In genomic region chr18:79538635-79539034, GRCh38 we compare ENCODE assay signal across 17 cellular contexts.
DNase-seq lines count a peak whose midpoint lies in the region; ATAC-seq and TF ChIP-seq lines count a peak whose summit lies in the region.
"Had no signal": no experiment of that assay in that cellular context is flagged by ENCODE, and none has a peak within 500 bp of the region (broad histone marks: within the 10 kb centered on the region; RNA-seq: fewer than 3 reads in every experiment).

No MANE protein-coding gene starts in this region.

- peak overlapping the region; percentile 33 for H3K27ac Mint-ChIP-seq in CD8-positive, alpha-beta T cell
- H3K27ac Mint-ChIP-seq in chondrocyte (ENCODE audit: unreplicated experiment) = no peak overlapping the region
- H3K27ac Mint-ChIP-seq: CD8-positive, alpha-beta memory T cell; GM23338 had no signal

- no peaks in the 10 kb centered on the region for H3K27me3 Mint-ChIP-seq in CD8-positive, alpha-beta T cell (ENCODE audit: low read depth)
- H3K27me3 Mint-ChIP-seq in chondrocyte (ENCODE audit: low read depth) = peaks cover 39% of the 10 kb centered on the region
- H3K27me3 Mint-ChIP-seq: CD4-positive, CD25-positive, alpha-beta regulatory T cell had no signal

- no peak overlapping the region for H3K27ac ChIP-seq in CD8-positive, alpha-beta T cell (ENCODE audit: low read depth, low read length)
- H3K27ac ChIP-seq in tibial nerve = no peak overlapping the region

- no peak overlapping the region for H3K4me3 ChIP-seq in CD8-positive, alpha-beta T cell (ENCODE audit: low read depth, low read length)
- H3K4me3 ChIP-seq in tibial nerve = no peak overlapping the region
- H3K4me3 ChIP-seq: GM12878, GM23338 had no signal

- DNase-seq in CD8-positive, alpha-beta T cell = no peak
- DNase-seq in chondrocyte (ENCODE audit: low spot score) = peak; percentile 40
- peak; percentile 64 for DNase-seq in mesenteric fat pad (ENCODE audit: low spot score)
- DNase-seq in tibial nerve (ENCODE audit: low spot score in 2 of 2) = no peak
- DNase-seq: C1 segment of cervical spinal cord; CD4-positive, CD25-positive, alpha-beta regulatory T cell; CD8-positive, alpha-beta memory T cell; DMS 273 treated with DMSO at 0.1 percent for 48 hours; DMS79; EL; GDM1; H9 had no signal

- intact Hi-C loops in CD8-positive, alpha-beta T cell (cut with DNase I, micrococcal nuclease) = no loop called here

- no peak overlapping the region for H3K4me3 Mint-ChIP-seq in CD8-positive, alpha-beta T cell
- H3K4me3 Mint-ChIP-seq in chondrocyte (ENCODE audit: unreplicated experiment) = no peak overlapping the region
- H3K4me3 Mint-ChIP-seq: CD4-positive, CD25-positive, alpha-beta regulatory T cell; CD8-positive, alpha-beta memory T cell; GM23338; H9 had no signal

- H3K36me3 ChIP-seq in CD8-positive, alpha-beta T cell (ENCODE audit: insufficient read depth, low read length) = no peaks in the 10 kb centered on the region
- H3K36me3 ChIP-seq in tibial nerve = no peaks in the 10 kb centered on the region

- H3K4me1 Mint-ChIP-seq in CD8-positive, alpha-beta T cell (ENCODE audit: low read depth) = no peaks in the 10 kb centered on the region
- no peaks in the 10 kb centered on the region for H3K4me1 Mint-ChIP-seq in chondrocyte (ENCODE audit: low read depth)
- H3K4me1 Mint-ChIP-seq: CD4-positive, CD25-positive, alpha-beta regulatory T cell; CD8-positive, alpha-beta memory T cell; GM23338; H9 had no signal

- H3K4me1 ChIP-seq in CD8-positive, alpha-beta T cell (ENCODE audit: insufficient read depth, low read length) = no peaks in the 10 kb centered on the region
- peaks cover 0 to 10% (median 2%) of the 10 kb centered on the region in 4 donors for H3K4me1 ChIP-seq in tibial nerve

- no peaks in the 10 kb centered on the region for H3K9me3 Mint-ChIP-seq in CD8-positive, alpha-beta T cell
- peaks cover 5% of the 10 kb centered on the region for H3K9me3 Mint-ChIP-seq in chondrocyte (ENCODE audit: low read depth)

- no peak for TF ChIP-seq CTCF in CD8-positive, alpha-beta T cell (IDR thresholded peaks at IDR 0.05)
- TF ChIP-seq CTCF in chondrocyte (IDR thresholded peaks at IDR 0.05) (no peak), tibial nerve (IDR thresholded peaks at IDR 0.05) (no peak)

- no peak for TF ChIP-seq EP300 in tibial nerve (IDR thresholded peaks at IDR 0.05)

- no peak for ATAC-seq in CD8-positive, alpha-beta T cell
- ATAC-seq in HG03095 (IDR thresholded peaks at IDR 0.05; ENCODE audit: unreplicated experiment) (no peak), GM19397 (IDR thresholded peaks at IDR 0.05; ENCODE audit: unreplicated experiment) (no peak)
- ATAC-seq: GM12878, GM23338, HCT116 had no signal

- WGBS in tibial nerve, 2 donors = 95 to 98% methylated on average over 12 of the region's 12 CpGs

- H3K9me3 ChIP-seq in CD8-positive, alpha-beta T cell (ENCODE audit: low read length) = no peaks in the 10 kb centered on the region
- H3K9me3 ChIP-seq in tibial nerve = peaks cover 0 to 10% (median 2%) of the 10 kb centered on the region in 4 donors

- TF ChIP-seq POLR2A in tibial nerve (IDR thresholded peaks at IDR 0.05) = no peak

- H3K36me3 Mint-ChIP-seq in CD8-positive, alpha-beta T cell = no peaks in the 10 kb centered on the region
- peaks cover 8% of the 10 kb centered on the region for H3K36me3 Mint-ChIP-seq in chondrocyte (ENCODE audit: low read depth)

- POLR2A ChIA-PET in CD8-positive, alpha-beta T cell (lab: Charles Lee) = no interaction called here

- H3K27me3 ChIP-seq in CD8-positive, alpha-beta T cell (ENCODE audit: insufficient read depth, low read length) = no peaks in the 10 kb centered on the region
- no peaks in the 10 kb centered on the region for H3K27me3 ChIP-seq in tibial nerve

- CTCF ChIA-PET in CD8-positive, alpha-beta T cell (lab: Charles Lee) = interaction anchor here (0.7 to 3.8 kb wide), 5 partner anchors 9 to 159 kb away, joined by 3 to 23 read pairs (median 4); no protein-coding TSS in a partner anchor

Comparison
In these comparisons a context has a peak if more than half of its experiments do, and no peak if none do; other contexts are left out.
1. DNase-seq: peak in chondrocyte (single experiment) and mesenteric fat pad (single experiment); none in CD8-positive, alpha-beta T cell (0 of 7) and tibial nerve (0 of 2).